ENCODE assay signal across 1 cellular context in the genomic region with DNA sequence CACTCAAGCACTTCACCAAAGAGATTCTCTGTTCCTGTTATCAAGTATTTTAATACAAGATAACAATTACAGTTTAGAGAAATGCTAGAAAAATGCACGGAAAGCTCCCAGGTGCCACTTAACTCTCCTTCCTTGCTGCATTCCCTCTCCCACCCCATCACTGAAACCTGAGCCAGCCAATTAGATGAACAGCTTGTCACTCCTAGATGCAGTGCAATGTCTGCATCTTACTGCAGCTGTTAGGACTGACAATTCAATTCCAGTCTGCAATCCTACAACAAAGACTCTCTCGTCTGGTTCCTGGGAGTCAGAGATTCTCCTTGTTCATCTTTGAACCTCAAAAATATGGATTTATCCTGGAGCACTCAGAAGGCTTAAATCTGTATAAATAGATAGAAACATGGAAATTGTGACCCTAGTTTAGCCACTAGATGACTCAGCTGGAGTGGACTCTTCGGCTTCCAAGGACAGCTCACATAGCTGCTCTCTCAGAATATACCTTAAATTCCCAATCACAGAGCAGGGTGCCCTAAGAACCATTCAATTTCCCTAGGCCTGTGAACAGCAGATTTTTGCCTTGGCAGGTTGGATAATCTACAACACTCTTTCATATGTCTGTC.
TF ChIP-seq lines count a peak whose summit lies in the region.

No MANE protein-coding gene starts in this region.

TF ChIP-seq in SK-N-SH treated with all-trans-retinoic acid at 6 μM for 48 hours, 23 proteins besides CTCF, POLR2A, EP300 and RAD21 (continued from another document):
- TF ChIP-seq, protein P1, sequence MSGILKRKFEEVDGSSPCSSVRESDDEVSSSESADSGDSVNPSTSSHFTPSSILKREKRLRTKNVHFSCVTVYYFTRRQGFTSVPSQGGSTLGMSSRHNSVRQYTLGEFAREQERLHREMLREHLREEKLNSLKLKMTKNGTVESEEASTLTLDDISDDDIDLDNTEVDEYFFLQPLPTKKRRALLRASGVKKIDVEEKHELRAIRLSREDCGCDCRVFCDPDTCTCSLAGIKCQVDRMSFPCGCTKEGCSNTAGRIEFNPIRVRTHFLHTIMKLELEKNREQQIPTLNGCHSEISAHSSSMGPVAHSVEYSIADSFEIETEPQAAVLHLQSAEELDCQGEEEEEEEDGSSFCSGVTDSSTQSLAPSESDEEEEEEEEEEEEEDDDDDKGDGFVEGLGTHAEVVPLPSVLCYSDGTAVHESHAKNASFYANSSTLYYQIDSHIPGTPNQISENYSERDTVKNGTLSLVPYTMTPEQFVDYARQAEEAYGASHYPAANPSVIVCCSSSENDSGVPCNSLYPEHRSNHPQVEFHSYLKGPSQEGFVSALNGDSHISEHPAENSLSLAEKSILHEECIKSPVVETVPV (CRISPR knock-in tag; IDR thresholded peaks at IDR 0.05) = no peak
- no peak for TF ChIP-seq ZFP3 (CRISPR knock-in tag; IDR thresholded peaks at IDR 0.05)
TF ChIP-seq in SK-N-SH treated with all-trans-retinoic acid at 6 μM for 48 hours: peak in this region for 0.
